ENCODE assay signal across 10 cellular contexts in genomic region chrX:54695816-54696487, GRCh38.
DNase-seq lines count a peak whose midpoint lies in the region; ATAC-seq, FAIRE-seq and TF ChIP-seq lines count a peak whose summit lies in the region.
"Had no signal": no experiment of that assay in that cellular context is flagged by ENCODE, and none has a peak within 500 bp of the region (broad histone marks: within the 10 kb centered on the region; RNA-seq: fewer than 3 reads in every experiment).

No MANE protein-coding gene starts in this region.

- H3K27ac Mint-ChIP-seq in nephron (peak overlapping the region in 2 of 3 experiments; percentile 11 to 43), T-cell (no peak overlapping the region)

- H3K4me3 Mint-ChIP-seq in nephron (no peak overlapping the region), T-cell (no peak overlapping the region)

- TF ChIP-seq POLR2A in H54 (IDR thresholded peaks at IDR 0.05; ENCODE audit: low read depth, low read length), result no peak

- no peak for TF ChIP-seq CTCF in nephron (IDR thresholded peaks at IDR 0.05; ENCODE audit: unreplicated experiment in 3 of 3)

- H3K4me1 Mint-ChIP-seq in nephron (peaks cover 13% of the 10 kb centered on the region), T-cell (no peaks in the 10 kb centered on the region)

- H3K27me3 Mint-ChIP-seq in nephron (ENCODE audit: low read depth), result no peaks in the 10 kb centered on the region
- peaks cover 6 to 33% of the 10 kb centered on the region in 2 donors for H3K27me3 Mint-ChIP-seq in T-cell

- no peak for FAIRE-seq in H54 (lab: Jason Lieb, UNC)

- H3K36me3 Mint-ChIP-seq in nephron (ENCODE audit: low read depth) (no peaks in the 10 kb centered on the region), T-cell (no peaks in the 10 kb centered on the region)

- H3K9me3 Mint-ChIP-seq in nephron (peaks cover 25% of the 10 kb centered on the region), T-cell (peaks cover 0 to 5% (median 3%) of the 10 kb centered on the region in 3 donors)

- POLR2A ChIA-PET in T-cell (lab: Charles Lee), result no interaction called here

- CTCF ChIA-PET in T-cell (lab: Charles Lee), result no interaction called here

- DNase-seq in T-cell (no peak), glomerular visceral epithelial cell (ENCODE audit: extremely low spot score) (no peak), H54 (ENCODE audit: insufficient read length, low spot score) (no peak)
- no peak for DNase-seq in activated CD8-positive, alpha-beta memory T cell treated with anti-CD3 and anti-CD28 coated beads, Interleukin-2, amount 50 U/mL, for 4 hours
- DNase-seq: esophagus squamous epithelium, T-helper 1 cell had no signal

- ATAC-seq in GM18909 (IDR thresholded peaks at IDR 0.05; ENCODE audit: poor library complexity, unreplicated experiment) (peak; percentile 100), HG02623 (IDR thresholded peaks at IDR 0.05; ENCODE audit: unreplicated experiment) (peak; percentile 98), HG03571 (IDR thresholded peaks at IDR 0.05; ENCODE audit: unreplicated experiment) (peak; percentile 96), T-cell (replicated peaks in 1 of 4) (no peak)

Comparison
In these comparisons a context has a peak if more than half of its experiments do, and no peak if none do; other contexts are left out.
1. ATAC-seq: peak in GM18909 (single experiment), HG02623 (single experiment) and HG03571 (single experiment); none in T-cell (0 of 4).
2. H3K27ac Mint-ChIP-seq: peak in nephron (2 of 3); none in T-cell (0 of 2).